ENCODE assay signal across 17 cellular contexts in the genomic region with DNA sequence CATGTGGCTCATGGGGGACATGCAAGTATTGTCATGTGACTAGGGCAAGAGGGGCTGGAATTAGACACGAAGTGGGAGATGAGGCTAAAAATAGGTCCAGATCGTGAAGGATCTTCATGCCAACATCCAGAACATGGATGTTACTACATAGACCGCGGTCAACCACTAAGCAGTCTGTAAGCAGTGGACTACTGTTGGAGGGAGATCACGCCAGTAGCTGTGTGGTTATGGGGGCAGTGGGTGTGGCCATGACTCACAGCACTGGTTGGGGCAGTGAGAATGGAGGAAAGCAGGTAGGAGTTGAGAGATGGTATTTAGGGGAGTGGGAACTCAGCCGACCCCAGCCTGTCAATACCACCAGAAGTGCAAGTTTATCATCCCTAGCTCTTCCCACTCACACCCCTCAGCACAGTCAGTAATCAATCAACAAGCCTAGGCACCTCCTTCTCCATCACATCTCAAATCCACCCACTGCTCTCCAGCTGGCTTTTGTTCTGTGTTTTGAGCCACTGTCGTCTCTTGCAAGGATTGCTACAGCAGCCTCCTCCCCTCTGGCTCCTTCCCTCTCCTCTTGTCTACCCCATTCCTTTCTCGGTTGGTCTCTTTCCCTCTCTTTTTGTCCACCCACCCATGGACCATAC.
DNase-seq lines count a peak whose midpoint lies in the region; ATAC-seq and TF ChIP-seq lines count a peak whose summit lies in the region.
"Had no signal": no experiment of that assay in that cellular context is flagged by ENCODE, and none has a peak within 500 bp of the region (broad histone marks: within the 10 kb centered on the region; RNA-seq: fewer than 3 reads in every experiment).

No MANE protein-coding gene starts in this region.

- TF ChIP-seq CTCF in MCF 10A (IDR thresholded peaks at IDR 0.05; ENCODE audit: unreplicated experiment) (no peak), breast epithelium (IDR thresholded peaks at IDR 0.05) (no peak)
- no peak for TF ChIP-seq CTCF in CD4-positive, alpha-beta T cell (IDR thresholded peaks at IDR 0.05)

- H3K36me3 Mint-ChIP-seq in MCF 10A (ENCODE audit: insufficient read depth, unreplicated experiment) (no peaks in the 10 kb centered on the region), T-cell (no peaks in the 10 kb centered on the region)
- no peaks in the 10 kb centered on the region for H3K36me3 Mint-ChIP-seq in CD4-positive, alpha-beta T cell (ENCODE audit: low read depth)
- H3K36me3 Mint-ChIP-seq: activated naive CD8-positive, alpha-beta T cell had no signal

- H3K9me3 Mint-ChIP-seq in MCF 10A (ENCODE audit: unreplicated experiment) (no peaks in the 10 kb centered on the region), T-cell (no peaks in the 10 kb centered on the region)
- H3K9me3 Mint-ChIP-seq in CD4-positive, alpha-beta T cell = no peaks in the 10 kb centered on the region

- H3K27ac ChIP-seq in breast epithelium (no peak overlapping the region), temporal lobe (ENCODE audit: low read depth, low read length) (peak overlapping the region; percentile 21)
- H3K27ac ChIP-seq in CD4-positive, alpha-beta T cell (ENCODE audit: low read depth, low read length) = no peak overlapping the region
- H3K27ac ChIP-seq: coronary artery, esophagus muscularis mucosa, HL-60 had no signal

- H3K27me3 ChIP-seq in breast epithelium = no peaks in the 10 kb centered on the region
- no peaks in the 10 kb centered on the region for H3K27me3 ChIP-seq in CD4-positive, alpha-beta T cell (ENCODE audit: control insufficient read depth, insufficient read depth, low read length)
- H3K27me3 ChIP-seq: esophagus muscularis mucosa had no signal

- no peaks in the 10 kb centered on the region for H3K4me1 ChIP-seq in breast epithelium
- H3K4me1 ChIP-seq: esophagus muscularis mucosa had no signal

- peak overlapping the region; percentile 1 for H3K4me3 Mint-ChIP-seq in MCF 10A (ENCODE audit: unreplicated experiment)
- no peak overlapping the region for H3K4me3 Mint-ChIP-seq in CD4-positive, alpha-beta T cell
- H3K4me3 Mint-ChIP-seq in T-cell = no peak overlapping the region
- H3K4me3 Mint-ChIP-seq: activated naive CD8-positive, alpha-beta T cell had no signal

- no peak overlapping the region for H3K4me3 ChIP-seq in breast epithelium
- H3K4me3 ChIP-seq: coronary artery, esophagus muscularis mucosa had no signal

- TF ChIP-seq POLR2A in breast epithelium (IDR thresholded peaks at IDR 0.05) = no peak

- H3K27ac Mint-ChIP-seq in MCF 10A (ENCODE audit: low read depth, unreplicated experiment) (peak overlapping the region; percentile 37), T-cell (no peak overlapping the region)
- no peak overlapping the region for H3K27ac Mint-ChIP-seq in CD4-positive, alpha-beta T cell
- H3K27ac Mint-ChIP-seq: activated naive CD8-positive, alpha-beta T cell had no signal

- BruUV-seq in MCF 10A (replicated peaks; lab: Mats Ljungman, UMichigan) = no TSS peak

- intact Hi-C loops in MCF 10A (cut with micrococcal nuclease) = no loop called here
- intact Hi-C loops in breast epithelium (cut with DNase I; ENCODE audit: low total_unique reads) = loop anchor here (10.0 kb wide), 1 partner anchor 1663 kb away; no protein-coding TSS in a partner anchor
- intact Hi-C loops in CD4-positive, alpha-beta T cell (cut with DNase I, micrococcal nuclease) = no loop called here

- CTCF ChIA-PET in MCF 10A (lab: Yijun Ruan, JAX) = interaction anchor here (1.4 to 3.0 kb wide), 5 partner anchors 10 to 191 kb away, joined by 4 to 23 read pairs (median 8); a partner anchor contains a TSS
- CTCF ChIA-PET in CD4-positive, alpha-beta T cell (lab: Charles Lee) = no interaction called here
- CTCF ChIA-PET in T-cell (lab: Charles Lee) = no interaction called here

- H3K27me3 Mint-ChIP-seq in MCF 10A (ENCODE audit: insufficient read depth, unreplicated experiment) (no peaks in the 10 kb centered on the region), T-cell (peaks cover 0 to 2% of the 10 kb centered on the region in 2 donors)
- H3K27me3 Mint-ChIP-seq in CD4-positive, alpha-beta T cell = no peaks in the 10 kb centered on the region

- ATAC-seq in CD4-positive, alpha-beta T cell (ENCODE audit: poor library complexity) = no peak
- ATAC-seq in T-cell (replicated peaks in 1 of 4) = no peak
- ATAC-seq: activated CD4-positive, CD25-positive, alpha-beta regulatory T cell treated with anti-CD3 and anti-CD28 coated beads, Interleukin-2, amount 50 U/mL, for 24 hours had no signal

- H3K4me1 Mint-ChIP-seq in MCF 10A (ENCODE audit: insufficient read depth, unreplicated experiment) (peaks cover 37% of the 10 kb centered on the region), T-cell (no peaks in the 10 kb centered on the region)
- no peaks in the 10 kb centered on the region for H3K4me1 Mint-ChIP-seq in CD4-positive, alpha-beta T cell (ENCODE audit: low read depth)

- no peak for DNase-seq in MCF 10A (ENCODE audit: unreplicated experiment)
- no peak for DNase-seq in breast epithelium (ENCODE audit: low spot score in 2 of 2)
- DNase-seq in SW480 (ENCODE audit: low spot score) = peak; percentile 42
- peak; percentile 11 for DNase-seq in fibroblast of peridontal ligament (ENCODE audit: extremely low read depth)
- DNase-seq in CD4-positive, alpha-beta T cell = no peak
- no peak for DNase-seq in T-cell
- DNase-seq in activated CD4-positive, alpha-beta T cell treated with anti-CD3 and anti-CD28 coated beads, Interleukin-2, amount 50 U/mL, for 4 hours = no peak
- DNase-seq: activated CD8-positive, alpha-beta memory T cell treated with anti-CD3 and anti-CD28 coated beads, Interleukin-2, amount 50 U/mL, for 48 hours; Caco-2; substantia nigra; T-helper 1 cell had no signal

- no peaks in the 10 kb centered on the region for H3K9me3 ChIP-seq in breast epithelium
- no peaks in the 10 kb centered on the region for H3K9me3 ChIP-seq in CD4-positive, alpha-beta T cell (ENCODE audit: control insufficient read depth, low read length)
- H3K9me3 ChIP-seq: Caco-2, esophagus muscularis mucosa had no signal

- POLR2A ChIA-PET in MCF 10A (lab: Yijun Ruan, JAX) = interaction anchor here (0.6 to 3.0 kb wide), 8 partner anchors 8 to 121 kb away, joined by 3 to 18 read pairs (median 4); no protein-coding TSS in a partner anchor
- POLR2A ChIA-PET in CD4-positive, alpha-beta T cell (lab: Charles Lee) = no interaction called here
- POLR2A ChIA-PET in T-cell (lab: Charles Lee) = no interaction called here

- H3K36me3 ChIP-seq in breast epithelium = no peaks in the 10 kb centered on the region

Comparison
In these comparisons a context has a peak if more than half of its experiments do, and no peak if none do; other contexts are left out.
1. DNase-seq: peak in SW480 (single experiment) and fibroblast of peridontal ligament (single experiment); none in MCF 10A (single experiment), breast epithelium (0 of 2), CD4-positive, alpha-beta T cell (0 of 10), T-cell (0 of 34) and activated CD4-positive, alpha-beta T cell treated with anti-CD3 and anti-CD28 coated beads, Interleukin-2, amount 50 U/mL, for 4 hours (0 of 2).